ENCODE assay signal across 15 cellular contexts in genomic region chr1:88399690-88400089, GRCh38.
DNase-seq lines count a peak whose midpoint lies in the region; ATAC-seq and TF ChIP-seq lines count a peak whose summit lies in the region.
"Had no signal": no experiment of that assay in that cellular context is flagged by ENCODE, and none has a peak within 500 bp of the region (broad histone marks: within the 10 kb centered on the region; RNA-seq: fewer than 3 reads in every experiment).

No MANE protein-coding gene starts in this region.

- peaks cover 0 to 7% (median 0%) of the 10 kb centered on the region in 11 donors for H3K9me3 ChIP-seq in heart right ventricle
- no peaks in the 10 kb centered on the region for H3K9me3 ChIP-seq in CD4-positive, alpha-beta memory T cell (ENCODE audit: control insufficient read depth in 1 of 2, low read length in 2 of 2)
- H3K9me3 ChIP-seq: BE2C had no signal

- no peaks in the 10 kb centered on the region for H3K4me1 Mint-ChIP-seq in CD4-positive, alpha-beta memory T cell
- H3K4me1 Mint-ChIP-seq in chondrocyte (ENCODE audit: low read depth), result no peaks in the 10 kb centered on the region
- H3K4me1 Mint-ChIP-seq: T-helper 17 cell had no signal

- H3K36me3 Mint-ChIP-seq in CD4-positive, alpha-beta memory T cell, result no peaks in the 10 kb centered on the region
- no peaks in the 10 kb centered on the region for H3K36me3 Mint-ChIP-seq in chondrocyte (ENCODE audit: low read depth)
- H3K36me3 Mint-ChIP-seq: natural killer cell treated with Interleukin-12 subunit alpha and Interleukin-12 subunit beta and Interleukin-15 and Interleukin-18, amount 100 ng/mL, for 72 hours had no signal

- DNase-seq in heart right ventricle, result no peak
- DNase-seq in NCI-H146 treated with DMSO at 0.1 percent for 48 hours (lab: John Stamatoyannopoulos, UW; ENCODE audit: unreplicated experiment), result no peak
- DNase-seq in CD4-positive, alpha-beta memory T cell, result no peak
- no peak for DNase-seq in chondrocyte (ENCODE audit: low spot score)
- DNase-seq: activated CD4-positive, alpha-beta T cell treated with anti-CD3 and anti-CD28 coated beads, Interleukin-2, amount 50 U/mL, for 4 hours; activated effector memory CD4-positive, alpha-beta T cell treated with anti-CD3 and anti-CD28 coated beads, Interleukin-2, amount 50 U/mL, for 16 hours; BE2C; NCI-H1092; NCI-H524 treated with DMSO at 0.1 percent for 48 hours; T-helper 17 cell had no signal

- TF ChIP-seq CTCF in heart right ventricle (IDR thresholded peaks at IDR 0.05) (no peak), chondrocyte (IDR thresholded peaks at IDR 0.05) (no peak)

- H3K27me3 ChIP-seq in heart right ventricle, result no peaks in the 10 kb centered on the region
- H3K27me3 ChIP-seq in CD4-positive, alpha-beta memory T cell (ENCODE audit: insufficient read depth, low read length), result no peaks in the 10 kb centered on the region
- H3K27me3 ChIP-seq: BE2C had no signal

- intact Hi-C loops in heart right ventricle (cut with DNase I), result no loop called here
- intact Hi-C loops in CD4-positive, alpha-beta memory T cell (cut with micrococcal nuclease), result no loop called here

- no peaks in the 10 kb centered on the region for H3K27me3 Mint-ChIP-seq in CD4-positive, alpha-beta memory T cell
- H3K27me3 Mint-ChIP-seq in chondrocyte (ENCODE audit: low read depth), result no peaks in the 10 kb centered on the region
- H3K27me3 Mint-ChIP-seq: natural killer cell treated with Interleukin-12 subunit alpha and Interleukin-12 subunit beta and Interleukin-15 and Interleukin-18, amount 100 ng/mL, for 72 hours; T-helper 17 cell had no signal

- peaks cover 0 to 2% (median 0%) of the 10 kb centered on the region in 8 donors for H3K9me3 Mint-ChIP-seq in CD4-positive, alpha-beta memory T cell
- H3K9me3 Mint-ChIP-seq in chondrocyte (ENCODE audit: low read depth), result no peaks in the 10 kb centered on the region

- H3K4me3 Mint-ChIP-seq in CD4-positive, alpha-beta memory T cell, result no peak overlapping the region
- H3K4me3 Mint-ChIP-seq in chondrocyte (ENCODE audit: unreplicated experiment), result no peak overlapping the region
- H3K4me3 Mint-ChIP-seq: natural killer cell treated with Interleukin-12 subunit alpha and Interleukin-12 subunit beta and Interleukin-15 and Interleukin-18, amount 100 ng/mL, for 72 hours; T-helper 17 cell had no signal

- H3K27ac ChIP-seq in heart right ventricle, result no peak overlapping the region
- no peak overlapping the region for H3K27ac ChIP-seq in CD4-positive, alpha-beta memory T cell (ENCODE audit: low read depth, low read length)

- no peaks in the 10 kb centered on the region for H3K36me3 ChIP-seq in heart right ventricle
- H3K36me3 ChIP-seq in CD4-positive, alpha-beta memory T cell (ENCODE audit: insufficient read depth, low read length), result no peaks in the 10 kb centered on the region
- H3K36me3 ChIP-seq: BE2C had no signal

- 66 to 71% methylated on average over 1 of the region's 1 CpG for WGBS in heart right ventricle, 2 donors

- CTCF ChIA-PET in CD4-positive, alpha-beta memory T cell (lab: Charles Lee; ENCODE audit: partially characterized antibody), result no interaction called here

- POLR2A ChIA-PET in CD4-positive, alpha-beta memory T cell (lab: Charles Lee; ENCODE audit: partially characterized antibody), result no interaction called here

- H3K27ac Mint-ChIP-seq in CD4-positive, alpha-beta memory T cell, result no peak overlapping the region
- H3K27ac Mint-ChIP-seq in chondrocyte (ENCODE audit: unreplicated experiment), result no peak overlapping the region
- H3K27ac Mint-ChIP-seq: natural killer cell treated with Interleukin-12 subunit alpha and Interleukin-12 subunit beta and Interleukin-15 and Interleukin-18, amount 100 ng/mL, for 72 hours; T-helper 17 cell had no signal

- no peak overlapping the region for H3K4me3 ChIP-seq in heart right ventricle
- no peak overlapping the region for H3K4me3 ChIP-seq in CD4-positive, alpha-beta memory T cell (ENCODE audit: low read length in 2 of 2)

- ATAC-seq in GM18868 (IDR thresholded peaks at IDR 0.05; ENCODE audit: unreplicated experiment) (peak; percentile 77), GM21447 (IDR thresholded peaks at IDR 0.05; ENCODE audit: unreplicated experiment) (peak; percentile 66), HG02970 (IDR thresholded peaks at IDR 0.05; ENCODE audit: low FRiP score, unreplicated experiment) (peak; percentile 51), HG03469 (IDR thresholded peaks at IDR 0.05; ENCODE audit: unreplicated experiment) (peak; percentile 77), heart right ventricle (no peak)
- ATAC-seq: natural killer cell treated with Interleukin-12 subunit alpha and Interleukin-12 subunit beta and Interleukin-15 and Interleukin-18, amount 100 ng/mL, for 72 hours; T-helper 17 cell had no signal

- H3K4me1 ChIP-seq in heart right ventricle, result no peaks in the 10 kb centered on the region
- no peaks in the 10 kb centered on the region for H3K4me1 ChIP-seq in CD4-positive, alpha-beta memory T cell (ENCODE audit: insufficient read depth, low read length)
- H3K4me1 ChIP-seq: BE2C had no signal

Comparison
In these comparisons a context has a peak if more than half of its experiments do, and no peak if none do; other contexts are left out.
1. ATAC-seq: peak in GM18868 (single experiment), GM21447 (single experiment), HG02970 (single experiment) and HG03469 (single experiment); none in heart right ventricle (0 of 8).